ENCODE assay signal across 15 cellular contexts in genomic region chr1:66652556-66652955, GRCh38.
A peak's percentile ranks its signal among the peaks of the same experiment; 100 is the strongest.
DNase-seq lines count a peak whose midpoint lies in the region; TF ChIP-seq lines count a peak whose summit lies in the region.
"Had no signal": no experiment of that assay in that cellular context is flagged by ENCODE, and none has a peak within 500 bp of the region (broad histone marks: within the 10 kb centered on the region; RNA-seq: fewer than 3 reads in every experiment).

No MANE protein-coding gene starts in this region.

- 69% methylated on average over 2 of the region's 2 CpGs for WGBS in hepatocyte (ENCODE audit: low lambda C conversion rate, missing lambda C conversion rate)

- no peaks in the 10 kb centered on the region for H3K4me1 ChIP-seq in hepatocyte (ENCODE audit: insufficient read depth)

- no peaks in the 10 kb centered on the region for H4K20me1 ChIP-seq in hepatocyte (ENCODE audit: insufficient read depth, poor library complexity, severe bottlenecking)

- peaks cover 9% of the 10 kb centered on the region for H3K4me1 Mint-ChIP-seq in chondrocyte (ENCODE audit: low read depth)

- no peaks in the 10 kb centered on the region for H3K9me2 ChIP-seq in hepatocyte (replicated peaks; ENCODE audit: insufficient read depth)

- H3K36me3 Mint-ChIP-seq in chondrocyte (ENCODE audit: low read depth) = peaks cover 11% of the 10 kb centered on the region

- H3K27me3 Mint-ChIP-seq in chondrocyte (ENCODE audit: low read depth) = no peaks in the 10 kb centered on the region

- H3K27me3 ChIP-seq in hepatocyte = no peaks in the 10 kb centered on the region

- H3K79me2 ChIP-seq in hepatocyte = no peaks in the 10 kb centered on the region

- H3K9me3 ChIP-seq in hepatocyte (ENCODE audit: low read depth) = no peaks in the 10 kb centered on the region

- no peak overlapping the region for H2AFZ ChIP-seq in hepatocyte
- H2AFZ ChIP-seq: PC-9 had no signal

- no peak overlapping the region for H3K27ac ChIP-seq in hepatocyte
- H3K27ac ChIP-seq: C4-2B, PC-9 had no signal

- TF ChIP-seq CTCF in AG10803 (conservative IDR thresholded peaks at IDR 0.05; ENCODE audit: low read length) = no peak
- peak; percentile 60 for TF ChIP-seq CTCF in choroid plexus epithelial cell (conservative IDR thresholded peaks at IDR 0.05; ENCODE audit: low read depth, low read length)
- no peak for TF ChIP-seq CTCF in chondrocyte (IDR thresholded peaks at IDR 0.05)
- no peak for TF ChIP-seq CTCF in hepatocyte (IDR thresholded peaks at IDR 0.05; ENCODE audit: poor library complexity)

- H3K27ac Mint-ChIP-seq in chondrocyte (ENCODE audit: unreplicated experiment) = no peak overlapping the region

- H3K4me3 ChIP-seq in AG10803 (ENCODE audit: low read length) (no peak overlapping the region), choroid plexus epithelial cell (ENCODE audit: low read depth, low read length) (no peak overlapping the region), hepatocyte (no peak overlapping the region)
- H3K4me3 ChIP-seq: PC-9 had no signal

- H3K4me2 ChIP-seq in hepatocyte = no peak overlapping the region
- H3K4me2 ChIP-seq: PC-9 had no signal

- DNase-seq in AG10803 (ENCODE audit: low read depth) (peak; percentile 6), NCI-H226 (peak; percentile 5), choroid plexus epithelial cell (ENCODE audit: low read depth) (peak; percentile 92), kidney glomerular epithelial cell (lab: John Stamatoyannopoulos, UW) (peak; percentile 34), chondrocyte (ENCODE audit: low spot score) (no peak), foreskin melanocyte (no peak), hepatocyte (ENCODE audit: low spot score) (no peak), NCI-H524 treated with DMSO at 0.1 percent for 48 hours (lab: John Stamatoyannopoulos, UW) (no peak)
- DNase-seq: 8988T, Kasumi-1, NCI-H1417, NCI-H2029, NCI-H526 treated with DMSO at 0.1 percent for 48 hours, PC-9 had no signal

- H3K4me3 Mint-ChIP-seq in chondrocyte (ENCODE audit: unreplicated experiment) = no peak overlapping the region

- peaks cover 4% of the 10 kb centered on the region for H3K9me3 Mint-ChIP-seq in chondrocyte (ENCODE audit: low read depth)

- no peaks in the 10 kb centered on the region for H3K36me3 ChIP-seq in hepatocyte (replicated peaks; ENCODE audit: insufficient read depth, low read depth)

Comparison
In these comparisons a context has a peak if more than half of its experiments do, and no peak if none do; other contexts are left out.
1. DNase-seq: peak in AG10803 (single experiment), NCI-H226 (single experiment), choroid plexus epithelial cell (single experiment) and kidney glomerular epithelial cell (single experiment); none in chondrocyte (single experiment), foreskin melanocyte (single experiment), hepatocyte (single experiment) and NCI-H524 treated with DMSO at 0.1 percent for 48 hours (single experiment).